8 cellular contexts compared by ENCODE assay signal in genomic region chr17:43880420-43880991, GRCh38. TPM values are rescaled to one million over a fixed set of nuclear protein-coding genes. Genes with fewer than 3 reads are reported as not detected.
A peak's percentile ranks its signal among the peaks of the same experiment; 100 is the strongest.
DNase-seq lines count a peak whose midpoint lies in the region; ATAC-seq, FAIRE-seq and TF ChIP-seq lines count a peak whose summit lies in the region.

No MANE protein-coding gene starts in this region.

- FAIRE-seq in A549 (lab: Jason Lieb, UNC), result peak; percentile 54

- peak; percentile 74 to 94 for DNase-seq in A549 (ENCODE audit: low read depth in 1 of 2, low spot score in 1 of 2)
- peak; percentile 72 for DNase-seq in PC-3
- DNase-seq in activated naive CD4-positive, alpha-beta T cell treated with anti-CD3 and anti-CD28 coated beads for 36 hours, result peak; percentile 58
- DNase-seq in left ventricle myocardium superior, result no peak
- peak; percentile 59 to 61 for DNase-seq in stimulated activated CD4-positive, alpha-beta T cell treated with anti-CD3 and anti-CD28 coated beads, Interleukin-2, amount 100 ng/mL, for 24 hours

- H3K9me2 ChIP-seq in PC-3 (replicated peaks; ENCODE audit: low read length), result no peaks in the 10 kb centered on the region

- H3K27ac Mint-ChIP-seq in activated naive CD4-positive, alpha-beta T cell treated with anti-CD3 and anti-CD28 coated beads for 36 hours, result no peak overlapping the region

- CTCF ChIA-PET in A549 (lab: Yijun Ruan, JAX), result interaction anchor here (0.6 to 9.7 kb wide), 34 partner anchors 10 to 397 kb away, joined by 3 to 412 read pairs (median 4); partner anchors contain the start of genes CD300LG, DHX8, HDAC5 and MPP2
- CTCF ChIA-PET in PC-3 (lab: Charles Lee), result interaction anchor here (0.5 to 0.7 kb wide), 2 partner anchors 35 to 45 kb away, joined by 3 read pairs; no protein-coding TSS in a partner anchor
- CTCF ChIA-PET in activated naive CD4-positive, alpha-beta T cell treated with anti-CD3 and anti-CD28 coated beads for 36 hours (lab: Charles Lee), result interaction anchor here (0.6 to 4.1 kb wide), 15 partner anchors 9 to 271 kb away, joined by 3 to 28 read pairs (median 3); no protein-coding TSS in a partner anchor

- H2AFZ ChIP-seq in PC-3 (ENCODE audit: low read length), result no peak overlapping the region

- H3F3A ChIP-seq in PC-3 (ENCODE audit: low read length, unreplicated experiment), result no peaks in the 10 kb centered on the region

- BruUV-seq in PC-3 (replicated peaks; lab: Mats Ljungman, UMichigan), result no TSS peak

- H3K4me3 Mint-ChIP-seq in activated naive CD4-positive, alpha-beta T cell treated with anti-CD3 and anti-CD28 coated beads for 36 hours, result no peak overlapping the region

- peak; percentile 41 to 73; a peak in 5 of 6 replicates for ATAC-seq in A549
- peak; percentile 35; the same call in 1 of the 2 replicates for ATAC-seq in PC-3
- ATAC-seq in left ventricle myocardium superior, result peak; percentile 4
- no peak for ATAC-seq in GM19452 (IDR thresholded peaks at IDR 0.05; ENCODE audit: unreplicated experiment)
- no peak for ATAC-seq in GM19463 (IDR thresholded peaks at IDR 0.05; ENCODE audit: unreplicated experiment)

- H3K4me1 Mint-ChIP-seq in activated naive CD4-positive, alpha-beta T cell treated with anti-CD3 and anti-CD28 coated beads for 36 hours (ENCODE audit: low read depth), result no peaks in the 10 kb centered on the region

- peak; percentile 33 to 34; a peak in 2 of 5 replicates for TF ChIP-seq RAD21 in A549 (conservative IDR thresholded peaks at IDR 0.05 in 1 of 2, IDR thresholded peaks at IDR 0.05 in 1 of 2)

- WGBS in A549 (ENCODE audit: missing lambda C conversion rate), result 42% methylated on average over 14 of the region's 20 CpGs

- H3K9ac ChIP-seq in PC-3 (ENCODE audit: low read length), result no peak overlapping the region

- peaks cover 5% of the 10 kb centered on the region for H3K4me1 ChIP-seq in A549
- peaks cover 6% of the 10 kb centered on the region; the same call in 1 of the 2 replicates for H3K4me1 ChIP-seq in PC-3 (ENCODE audit: insufficient read depth, low read length)

- H3K27me3 ChIP-seq in PC-3 (ENCODE audit: low read length), result no peaks in the 10 kb centered on the region

- peak; percentile 62 for TF ChIP-seq CTCF in A549 (IDR thresholded peaks at IDR 0.05)
- peak; percentile 88 for TF ChIP-seq CTCF in GM12875 (IDR thresholded peaks at IDR 0.05; ENCODE audit: borderline replicate concordance, insufficient read depth, low read depth, low read length)
- peak; percentile 94 for TF ChIP-seq CTCF in PC-3 (conservative IDR thresholded peaks at IDR 0.05; ENCODE audit: low read depth, low read length)

- no peaks in the 10 kb centered on the region for H3K79me2 ChIP-seq in PC-3 (ENCODE audit: low read length)

- no peak for TF ChIP-seq POLR2A in A549 (IDR thresholded peaks at IDR 0.05; ENCODE audit: low read length)

- H3K4me2 ChIP-seq in A549, result no peak overlapping the region
- no peak overlapping the region for H3K4me2 ChIP-seq in PC-3 (ENCODE audit: low read length)

- no peaks in the 10 kb centered on the region for H3K9me3 ChIP-seq in A549
- no peaks in the 10 kb centered on the region for H3K9me3 ChIP-seq in PC-3 (ENCODE audit: low read length)

- TF ChIP-seq EP300 in A549 (IDR thresholded peaks at IDR 0.05), result no peak

- no peak overlapping the region for H3K4me3 ChIP-seq in A549
- H3K4me3 ChIP-seq in GM12875 (ENCODE audit: low read depth, low read length), result no peak overlapping the region
- no peak overlapping the region for H3K4me3 ChIP-seq in PC-3 (ENCODE audit: low read length)

- intact Hi-C loops in PC-3 (cut with micrococcal nuclease) (no loop called here), left ventricle myocardium superior (cut with micrococcal nuclease) (no loop called here)
- intact Hi-C loops in activated naive CD4-positive, alpha-beta T cell treated with anti-CD3 and anti-CD28 coated beads for 36 hours (cut with micrococcal nuclease), result no loop called here

- no peaks in the 10 kb centered on the region for H3K36me3 ChIP-seq in PC-3 (ENCODE audit: low read depth, low read length)

- H3K9me3 Mint-ChIP-seq in activated naive CD4-positive, alpha-beta T cell treated with anti-CD3 and anti-CD28 coated beads for 36 hours, result no peaks in the 10 kb centered on the region

- H3K27ac ChIP-seq in A549 (no peak overlapping the region), PC-3 (ENCODE audit: low read length) (no peak overlapping the region)

- no peaks in the 10 kb centered on the region for H3K27me3 Mint-ChIP-seq in activated naive CD4-positive, alpha-beta T cell treated with anti-CD3 and anti-CD28 coated beads for 36 hours (ENCODE audit: low read depth)

- no peaks in the 10 kb centered on the region for H4K20me1 ChIP-seq in PC-3 (ENCODE audit: low read length)

- H3K36me3 Mint-ChIP-seq in activated naive CD4-positive, alpha-beta T cell treated with anti-CD3 and anti-CD28 coated beads for 36 hours (ENCODE audit: low read depth), result no peaks in the 10 kb centered on the region

- POLR2A ChIA-PET in A549 (lab: Yijun Ruan, JAX) (no interaction called here), PC-3 (lab: Charles Lee; ENCODE audit: unreplicated experiment) (no interaction called here)

TF ChIP-seq in A549, 52 proteins besides CTCF, POLR2A, EP300 and RAD21:
- TF ChIP-seq SMC3 (IDR thresholded peaks at IDR 0.05) (peak; percentile 45; the same call in 2 of the 3 replicates), PBX3 (IDR thresholded peaks at IDR 0.05) (no peak)
TF ChIP-seq in A549: peak in this region for 1.

RNA-seq across cellular contexts. Expression of gene MPP2, which starts 26.8 kb away (rescaled TPM):
- 3.8 and 4.1 TPM in 2 replicates for polyA plus RNA-seq in A549 (2011; rRNA removed)
- 7.0 and 7.5 TPM in 2 replicates for polyA plus RNA-seq in A549 (2012; cell fraction: cytosol; rRNA removed)
- 8.6 and 10.5 TPM in 2 replicates for polyA plus RNA-seq in A549 (2012; cell fraction: nucleus; rRNA removed)
- polyA plus RNA-seq in A549 (2017; fragmentation: RNase III; extraction: RNeasy Plus Mini Kit Qiagen cat#74134 plus additional on column Dnase treatment), result 3.4 to 4.2 TPM (median 3.7 TPM) in 3 replicates
- polyA minus RNA-seq in A549 (2011; rRNA and poly(A)+ RNA removed), result 7.3 and 7.4 TPM in 2 replicates
- total RNA-seq in PC-3 (2014; rRNA removed), result 7.7 and 8.2 TPM in 2 replicates
- 1 to 10 TPM; 2.3 to 2.5 TPM for total RNA-seq in activated naive CD4-positive, alpha-beta T cell treated with anti-CD3 and anti-CD28 coated beads for 36 hours
- 17.1 TPM for total RNA-seq in left ventricle myocardium superior

RNA-seq across cellular contexts. Expression of gene CD300LG, which starts 33.5 kb away (rescaled TPM):
- not detected in 2 replicates for polyA plus RNA-seq in A549 (2011; rRNA removed)
- 0.03 TPM in 1 of 2 replicates, not detected in the other for polyA plus RNA-seq in A549 (2012; cell fraction: cytosol; rRNA removed)
- not detected in 2 replicates for polyA plus RNA-seq in A549 (2012; cell fraction: nucleus; rRNA removed)
- polyA plus RNA-seq in A549 (2017; fragmentation: RNase III; extraction: RNeasy Plus Mini Kit Qiagen cat#74134 plus additional on column Dnase treatment), result not detected in 3 replicates
- polyA minus RNA-seq in A549 (2011; rRNA and poly(A)+ RNA removed), result not detected in 2 replicates
- total RNA-seq in PC-3 (2014; rRNA removed), result not detected in 2 replicates
- total RNA-seq in activated naive CD4-positive, alpha-beta T cell treated with anti-CD3 and anti-CD28 coated beads for 36 hours, result not detected
- total RNA-seq in left ventricle myocardium superior, result 19.1 TPM

RNA-seq across cellular contexts. Expression of gene MPP3, which starts 47.6 kb away (rescaled TPM):
- 15.5 and 20.3 TPM in 2 replicates for polyA plus RNA-seq in A549 (2011; rRNA removed)
- polyA plus RNA-seq in A549 (2012; cell fraction: cytosol; rRNA removed), result 22.5 and 23.2 TPM in 2 replicates
- 121 and 123 TPM in 2 replicates for polyA plus RNA-seq in A549 (2012; cell fraction: nucleus; rRNA removed)
- polyA plus RNA-seq in A549 (2017; fragmentation: RNase III; extraction: RNeasy Plus Mini Kit Qiagen cat#74134 plus additional on column Dnase treatment), result 21.4 to 27.4 TPM (median 25.3 TPM) in 3 replicates
- 11.6 and 14.8 TPM in 2 replicates for polyA minus RNA-seq in A549 (2011; rRNA and poly(A)+ RNA removed)
- 34.3 and 46.8 TPM in 2 replicates for total RNA-seq in PC-3 (2014; rRNA removed)
- total RNA-seq in activated naive CD4-positive, alpha-beta T cell treated with anti-CD3 and anti-CD28 coated beads for 36 hours, result under 1 TPM; 0.30 to 0.33 TPM
- 55.5 TPM for total RNA-seq in left ventricle myocardium superior

Comparison
In these comparisons a context has a peak if more than half of its experiments do, and no peak if none do; other contexts are left out.
1. ATAC-seq: peak in A549 (2 of 2), PC-3 (single experiment) and left ventricle myocardium superior (single experiment); none in GM19452 (single experiment) and GM19463 (single experiment).
2. RNA of gene CD300LG, which starts 33.5 kb away (total RNA-seq): 19.1 TPM in left ventricle myocardium superior (single experiment); not detected in PC-3 and not detected in activated naive CD4-positive, alpha-beta T cell treated with anti-CD3 and anti-CD28 coated beads for 36 hours; every median in the first group is over 10 times any median in the second.
3. RNA of gene MPP3, which starts 47.6 kb away (total RNA-seq): 55.5 TPM in left ventricle myocardium superior (single experiment) and 34.3 to 46.8 TPM in PC-3; 0.30 to 0.33 TPM in activated naive CD4-positive, alpha-beta T cell treated with anti-CD3 and anti-CD28 coated beads for 36 hours; every median in the first group is over 10 times any median in the second.
4. Peak in every context shown above with its lines, with median percentiles within 50 percentile points of each other: CTCF ChIP-seq.